In the genomic region with DNA sequence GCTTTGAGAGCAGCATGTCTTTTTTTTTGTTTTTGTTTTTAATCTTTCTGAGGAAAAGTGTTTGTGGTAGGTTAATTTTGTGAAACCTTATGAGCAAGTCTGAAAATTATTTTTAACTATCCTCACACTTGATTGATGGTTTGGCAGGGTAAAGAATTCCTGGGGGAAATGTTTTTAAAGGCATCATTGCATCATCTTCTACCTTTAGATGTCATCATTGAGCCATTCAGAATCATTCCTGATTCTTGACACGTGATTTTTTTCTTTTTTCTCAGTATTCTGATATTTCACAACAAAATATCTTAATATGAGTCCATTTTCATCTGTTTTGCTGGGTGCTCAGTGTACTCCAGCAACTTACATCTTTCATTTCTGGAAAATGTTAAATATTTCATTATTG, we compare ENCODE assay signal across 2 cellular contexts.
TF ChIP-seq lines count a peak whose summit lies in the region.

No MANE protein-coding gene starts in this region.

TF ChIP-seq in IMR-90, 13 proteins besides CTCF, POLR2A, EP300 and RAD21:
- no peak for TF ChIP-seq MAFK (IDR thresholded peaks at IDR 0.05; ENCODE audit: low read depth, low read length)
- TF ChIP-seq, protein P1, sequence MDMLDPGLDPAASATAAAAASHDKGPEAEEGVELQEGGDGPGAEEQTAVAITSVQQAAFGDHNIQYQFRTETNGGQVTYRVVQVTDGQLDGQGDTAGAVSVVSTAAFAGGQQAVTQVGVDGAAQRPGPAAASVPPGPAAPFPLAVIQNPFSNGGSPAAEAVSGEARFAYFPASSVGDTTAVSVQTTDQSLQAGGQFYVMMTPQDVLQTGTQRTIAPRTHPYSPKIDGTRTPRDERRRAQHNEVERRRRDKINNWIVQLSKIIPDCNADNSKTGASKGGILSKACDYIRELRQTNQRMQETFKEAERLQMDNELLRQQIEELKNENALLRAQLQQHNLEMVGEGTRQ (IDR thresholded peaks at IDR 0.05; ENCODE audit: low read depth, low read length), result no peak
- TF ChIP-seq CEBPB (IDR thresholded peaks at IDR 0.05; ENCODE audit: low read depth, low read length), result peak; percentile 50
- no peak for TF ChIP-seq RFX5 (IDR thresholded peaks at IDR 0.05; ENCODE audit: low read depth, low read length)

TF ChIP-seq in K562, 482 proteins besides CTCF, POLR2A, EP300 and RAD21:
- TF ChIP-seq KLF1 (tag; IDR thresholded peaks at IDR 0.05) (no peak), ELF2 (CRISPR knock-in tag; IDR thresholded peaks at IDR 0.05) (no peak), CEBPB (tag; IDR thresholded peaks at IDR 0.05) (peak; percentile 43; the same call in 1 of the 2 replicates), CEBPG (CRISPR knock-in tag; IDR thresholded peaks at IDR 0.05) (no peak), CEBPG (tag; conservative IDR thresholded peaks at IDR 0.05 in 1 of 2, IDR thresholded peaks at IDR 0.05 in 1 of 2) (peak; percentile 71 to 75)
- TF ChIP-seq, protein P2, sequence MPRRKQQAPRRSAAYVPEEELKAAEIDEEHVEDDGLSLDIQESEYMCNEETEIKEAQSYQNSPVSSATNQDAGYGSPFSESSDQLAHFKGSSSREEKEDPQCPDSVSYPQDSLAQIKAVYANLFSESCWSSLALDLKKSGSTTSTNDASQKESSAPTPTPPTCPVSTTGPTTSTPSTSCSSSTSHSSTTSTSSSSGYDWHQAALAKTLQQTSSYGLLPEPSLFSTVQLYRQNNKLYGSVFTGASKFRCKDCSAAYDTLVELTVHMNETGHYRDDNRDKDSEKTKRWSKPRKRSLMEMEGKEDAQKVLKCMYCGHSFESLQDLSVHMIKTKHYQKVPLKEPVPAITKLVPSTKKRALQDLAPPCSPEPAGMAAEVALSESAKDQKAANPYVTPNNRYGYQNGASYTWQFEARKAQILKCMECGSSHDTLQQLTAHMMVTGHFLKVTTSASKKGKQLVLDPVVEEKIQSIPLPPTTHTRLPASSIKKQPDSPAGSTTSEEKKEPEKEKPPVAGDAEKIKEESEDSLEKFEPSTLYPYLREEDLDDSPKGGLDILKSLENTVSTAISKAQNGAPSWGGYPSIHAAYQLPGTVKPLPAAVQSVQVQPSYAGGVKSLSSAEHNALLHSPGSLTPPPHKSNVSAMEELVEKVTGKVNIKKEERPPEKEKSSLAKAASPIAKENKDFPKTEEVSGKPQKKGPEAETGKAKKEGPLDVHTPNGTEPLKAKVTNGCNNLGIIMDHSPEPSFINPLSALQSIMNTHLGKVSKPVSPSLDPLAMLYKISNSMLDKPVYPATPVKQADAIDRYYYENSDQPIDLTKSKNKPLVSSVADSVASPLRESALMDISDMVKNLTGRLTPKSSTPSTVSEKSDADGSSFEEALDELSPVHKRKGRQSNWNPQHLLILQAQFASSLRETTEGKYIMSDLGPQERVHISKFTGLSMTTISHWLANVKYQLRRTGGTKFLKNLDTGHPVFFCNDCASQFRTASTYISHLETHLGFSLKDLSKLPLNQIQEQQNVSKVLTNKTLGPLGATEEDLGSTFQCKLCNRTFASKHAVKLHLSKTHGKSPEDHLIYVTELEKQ (CRISPR knock-in tag; IDR thresholded peaks at IDR 0.05), result no peak
- TF ChIP-seq, protein P3, sequence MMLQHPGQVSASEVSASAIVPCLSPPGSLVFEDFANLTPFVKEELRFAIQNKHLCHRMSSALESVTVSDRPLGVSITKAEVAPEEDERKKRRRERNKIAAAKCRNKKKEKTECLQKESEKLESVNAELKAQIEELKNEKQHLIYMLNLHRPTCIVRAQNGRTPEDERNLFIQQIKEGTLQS (IDR thresholded peaks at IDR 0.05), result peak; percentile 79
- TF ChIP-seq, protein P3 (CRISPR knock-in tag; conservative IDR thresholded peaks at IDR 0.05), result no peak
